Comparison of ENCODE assay signal across 1 cellular context in the genomic region with DNA sequence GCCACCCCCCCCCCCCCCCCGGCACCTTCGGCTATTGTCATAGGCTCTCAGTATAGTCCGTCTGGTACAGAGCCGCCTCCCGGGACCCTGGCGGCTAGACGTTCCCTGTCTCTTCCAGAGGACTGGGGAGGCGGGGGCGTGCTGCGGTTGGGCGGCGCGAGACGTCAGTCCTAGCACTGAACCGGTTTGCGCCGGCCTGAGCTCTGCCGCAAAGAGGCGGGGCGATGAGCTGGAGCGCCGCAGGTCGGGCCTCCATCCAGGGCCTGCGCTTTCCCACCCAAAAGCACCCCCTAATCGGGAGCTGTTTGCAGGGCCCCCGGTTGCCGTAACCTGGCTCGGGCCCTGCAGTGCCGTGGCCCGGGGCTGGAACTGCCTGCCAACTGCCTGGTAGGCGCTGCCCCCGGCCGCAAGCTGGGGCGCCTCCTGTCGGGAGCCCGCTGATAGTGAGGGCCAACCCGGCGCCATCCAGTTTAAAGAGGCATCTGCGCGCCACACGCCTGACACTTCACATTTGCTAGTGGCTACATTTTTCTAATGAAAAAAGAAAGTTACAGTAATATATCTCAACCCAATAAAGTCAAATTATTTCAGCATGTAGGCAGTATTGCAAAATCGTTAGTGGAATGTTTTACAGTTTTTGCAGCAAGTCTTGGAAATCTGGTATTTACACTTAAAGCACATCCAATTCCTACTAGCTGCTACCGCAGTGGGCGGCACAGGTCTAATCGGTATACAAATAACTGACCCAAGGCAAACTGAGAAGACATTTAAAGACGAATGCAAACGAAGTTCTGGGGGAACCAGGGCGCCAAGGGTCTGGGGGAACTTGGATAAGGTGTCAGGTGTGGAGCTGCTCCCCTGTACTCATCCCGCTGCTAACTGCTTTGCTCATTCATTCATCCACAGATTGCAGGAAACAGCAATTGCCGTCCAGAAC.
TF ChIP-seq lines count a peak whose summit lies in the region.

No MANE protein-coding gene starts in this region.

TF ChIP-seq in K562, 482 proteins besides CTCF, POLR2A, EP300 and RAD21 (continued from another document and continues in another):
- TF ChIP-seq, protein P1, sequence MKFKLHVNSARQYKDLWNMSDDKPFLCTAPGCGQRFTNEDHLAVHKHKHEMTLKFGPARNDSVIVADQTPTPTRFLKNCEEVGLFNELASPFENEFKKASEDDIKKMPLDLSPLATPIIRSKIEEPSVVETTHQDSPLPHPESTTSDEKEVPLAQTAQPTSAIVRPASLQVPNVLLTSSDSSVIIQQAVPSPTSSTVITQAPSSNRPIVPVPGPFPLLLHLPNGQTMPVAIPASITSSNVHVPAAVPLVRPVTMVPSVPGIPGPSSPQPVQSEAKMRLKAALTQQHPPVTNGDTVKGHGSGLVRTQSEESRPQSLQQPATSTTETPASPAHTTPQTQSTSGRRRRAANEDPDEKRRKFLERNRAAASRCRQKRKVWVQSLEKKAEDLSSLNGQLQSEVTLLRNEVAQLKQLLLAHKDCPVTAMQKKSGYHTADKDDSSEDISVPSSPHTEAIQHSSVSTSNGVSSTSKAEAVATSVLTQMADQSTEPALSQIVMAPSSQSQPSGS (CRISPR knock-in tag; IDR thresholded peaks at IDR 0.05) = no peak
- TF ChIP-seq HDAC3 (IDR thresholded peaks at IDR 0.05; ENCODE audit: borderline replicate concordance, partially characterized antibody) (no peak), SMC3 (conservative IDR thresholded peaks at IDR 0.05; ENCODE audit: insufficient read depth, low read depth, low read length) (no peak), ZNF263 (CRISPR knock-in tag; IDR thresholded peaks at IDR 0.05; ENCODE audit: borderline replicate concordance) (no peak), ZNF140 (CRISPR knock-in tag; IDR thresholded peaks at IDR 0.05) (no peak), ZBED1 (IDR thresholded peaks at IDR 0.05) (no peak), ESRRB (CRISPR knock-in tag; IDR thresholded peaks at IDR 0.05; ENCODE audit: borderline replicate concordance) (no peak), ETV6 (IDR thresholded peaks at IDR 0.05; ENCODE audit: borderline replicate concordance in 1 of 2, low read depth in 2 of 2, low read length in 1 of 2) (no peak), ETV6 (CRISPR knock-in tag; IDR thresholded peaks at IDR 0.05; ENCODE audit: borderline replicate concordance) (no peak), ADNP (tag; IDR thresholded peaks at IDR 0.05) (0 out of 2 replicates have a peak, but pooled peaks have one; percentile 44), ATF7 (IDR thresholded peaks at IDR 0.05) (no peak; the same call in 1 of the 2 replicates), ZNF3 (CRISPR knock-in tag; IDR thresholded peaks at IDR 0.05) (no peak), NR2F6 (CRISPR knock-in tag; IDR thresholded peaks at IDR 0.05) (no peak), KAT2B (IDR thresholded peaks at IDR 0.05; ENCODE audit: low read depth, low read length) (no peak), KLF6 (CRISPR knock-in tag; IDR thresholded peaks at IDR 0.05; ENCODE audit: borderline replicate concordance) (no peak), ZC3H11A (IDR thresholded peaks at IDR 0.05; ENCODE audit: low read depth, low read length) (no peak), SNIP1 (IDR thresholded peaks at IDR 0.05; ENCODE audit: low read depth) (no peak), ZZZ3 (IDR thresholded peaks at IDR 0.05) (0 out of 2 replicates have a peak, but pooled peaks have one; percentile 45), ZNF274 (IDR thresholded peaks at IDR 0.05; ENCODE audit: borderline replicate concordance, low read depth, low read length) (no peak), WHSC1 (IDR thresholded peaks at IDR 0.05; ENCODE audit: low read length) (no peak), HDAC2 (IDR thresholded peaks at IDR 0.05) (peak; percentile 14; the same call in 1 of the 2 replicates), POU5F1 (IDR thresholded peaks at IDR 0.05; ENCODE audit: borderline replicate concordance, low read depth, low read length, partially characterized antibody) (no peak), ZSCAN29 (IDR thresholded peaks at IDR 0.05) (no peak), GATAD2A (IDR thresholded peaks at IDR 0.05) (no peak), PPARD (CRISPR knock-in tag; IDR thresholded peaks at IDR 0.05) (no peak)
- TF ChIP-seq, protein P2, sequence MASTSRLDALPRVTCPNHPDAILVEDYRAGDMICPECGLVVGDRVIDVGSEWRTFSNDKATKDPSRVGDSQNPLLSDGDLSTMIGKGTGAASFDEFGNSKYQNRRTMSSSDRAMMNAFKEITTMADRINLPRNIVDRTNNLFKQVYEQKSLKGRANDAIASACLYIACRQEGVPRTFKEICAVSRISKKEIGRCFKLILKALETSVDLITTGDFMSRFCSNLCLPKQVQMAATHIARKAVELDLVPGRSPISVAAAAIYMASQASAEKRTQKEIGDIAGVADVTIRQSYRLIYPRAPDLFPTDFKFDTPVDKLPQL (IDR thresholded peaks at IDR 0.05; ENCODE audit: extremely low read depth, insufficient read length) = no peak
- TF ChIP-seq, protein P3, sequence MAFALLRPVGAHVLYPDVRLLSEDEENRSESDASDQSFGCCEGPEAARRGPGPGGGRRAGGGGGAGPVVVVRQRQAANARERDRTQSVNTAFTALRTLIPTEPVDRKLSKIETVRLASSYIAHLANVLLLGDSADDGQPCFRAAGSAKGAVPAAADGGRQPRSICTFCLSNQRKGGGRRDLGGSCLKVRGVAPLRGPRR (CRISPR knock-in tag; IDR thresholded peaks at IDR 0.05) = no peak
- TF ChIP-seq, protein P4, sequence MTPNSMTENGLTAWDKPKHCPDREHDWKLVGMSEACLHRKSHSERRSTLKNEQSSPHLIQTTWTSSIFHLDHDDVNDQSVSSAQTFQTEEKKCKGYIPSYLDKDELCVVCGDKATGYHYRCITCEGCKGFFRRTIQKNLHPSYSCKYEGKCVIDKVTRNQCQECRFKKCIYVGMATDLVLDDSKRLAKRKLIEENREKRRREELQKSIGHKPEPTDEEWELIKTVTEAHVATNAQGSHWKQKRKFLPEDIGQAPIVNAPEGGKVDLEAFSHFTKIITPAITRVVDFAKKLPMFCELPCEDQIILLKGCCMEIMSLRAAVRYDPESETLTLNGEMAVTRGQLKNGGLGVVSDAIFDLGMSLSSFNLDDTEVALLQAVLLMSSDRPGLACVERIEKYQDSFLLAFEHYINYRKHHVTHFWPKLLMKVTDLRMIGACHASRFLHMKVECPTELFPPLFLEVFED (CRISPR knock-in tag; conservative IDR thresholded peaks at IDR 0.05) = no peak
- TF ChIP-seq, protein P5, sequence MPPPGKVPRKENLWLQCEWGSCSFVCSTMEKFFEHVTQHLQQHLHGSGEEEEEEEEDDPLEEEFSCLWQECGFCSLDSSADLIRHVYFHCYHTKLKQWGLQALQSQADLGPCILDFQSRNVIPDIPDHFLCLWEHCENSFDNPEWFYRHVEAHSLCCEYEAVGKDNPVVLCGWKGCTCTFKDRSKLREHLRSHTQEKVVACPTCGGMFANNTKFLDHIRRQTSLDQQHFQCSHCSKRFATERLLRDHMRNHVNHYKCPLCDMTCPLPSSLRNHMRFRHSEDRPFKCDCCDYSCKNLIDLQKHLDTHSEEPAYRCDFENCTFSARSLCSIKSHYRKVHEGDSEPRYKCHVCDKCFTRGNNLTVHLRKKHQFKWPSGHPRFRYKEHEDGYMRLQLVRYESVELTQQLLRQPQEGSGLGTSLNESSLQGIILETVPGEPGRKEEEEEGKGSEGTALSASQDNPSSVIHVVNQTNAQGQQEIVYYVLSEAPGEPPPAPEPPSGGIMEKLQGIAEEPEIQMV (tag; conservative IDR thresholded peaks at IDR 0.05; ENCODE audit: low read depth) = no peak
- TF ChIP-seq, protein P6, sequence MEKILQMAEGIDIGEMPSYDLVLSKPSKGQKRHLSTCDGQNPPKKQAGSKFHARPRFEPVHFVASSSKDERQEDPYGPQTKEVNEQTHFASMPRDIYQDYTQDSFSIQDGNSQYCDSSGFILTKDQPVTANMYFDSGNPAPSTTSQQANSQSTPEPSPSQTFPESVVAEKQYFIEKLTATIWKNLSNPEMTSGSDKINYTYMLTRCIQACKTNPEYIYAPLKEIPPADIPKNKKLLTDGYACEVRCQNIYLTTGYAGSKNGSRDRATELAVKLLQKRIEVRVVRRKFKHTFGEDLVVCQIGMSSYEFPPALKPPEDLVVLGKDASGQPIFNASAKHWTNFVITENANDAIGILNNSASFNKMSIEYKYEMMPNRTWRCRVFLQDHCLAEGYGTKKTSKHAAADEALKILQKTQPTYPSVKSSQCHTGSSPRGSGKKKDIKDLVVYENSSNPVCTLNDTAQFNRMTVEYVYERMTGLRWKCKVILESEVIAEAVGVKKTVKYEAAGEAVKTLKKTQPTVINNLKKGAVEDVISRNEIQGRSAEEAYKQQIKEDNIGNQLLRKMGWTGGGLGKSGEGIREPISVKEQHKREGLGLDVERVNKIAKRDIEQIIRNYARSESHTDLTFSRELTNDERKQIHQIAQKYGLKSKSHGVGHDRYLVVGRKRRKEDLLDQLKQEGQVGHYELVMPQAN (IDR thresholded peaks at IDR 0.05; ENCODE audit: borderline replicate concordance) = no peak
- TF ChIP-seq, protein P7, sequence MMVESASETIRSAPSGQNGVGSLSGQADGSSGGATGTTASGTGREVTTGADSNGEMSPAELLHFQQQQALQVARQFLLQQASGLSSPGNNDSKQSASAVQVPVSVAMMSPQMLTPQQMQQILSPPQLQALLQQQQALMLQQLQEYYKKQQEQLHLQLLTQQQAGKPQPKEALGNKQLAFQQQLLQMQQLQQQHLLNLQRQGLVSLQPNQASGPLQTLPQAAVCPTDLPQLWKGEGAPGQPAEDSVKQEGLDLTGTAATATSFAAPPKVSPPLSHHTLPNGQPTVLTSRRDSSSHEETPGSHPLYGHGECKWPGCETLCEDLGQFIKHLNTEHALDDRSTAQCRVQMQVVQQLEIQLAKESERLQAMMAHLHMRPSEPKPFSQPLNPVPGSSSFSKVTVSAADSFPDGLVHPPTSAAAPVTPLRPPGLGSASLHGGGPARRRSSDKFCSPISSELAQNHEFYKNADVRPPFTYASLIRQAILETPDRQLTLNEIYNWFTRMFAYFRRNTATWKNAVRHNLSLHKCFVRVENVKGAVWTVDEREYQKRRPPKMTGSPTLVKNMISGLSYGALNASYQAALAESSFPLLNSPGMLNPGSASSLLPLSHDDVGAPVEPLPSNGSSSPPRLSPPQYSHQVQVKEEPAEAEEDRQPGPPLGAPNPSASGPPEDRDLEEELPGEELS (CRISPR knock-in tag; IDR thresholded peaks at IDR 0.05; ENCODE audit: borderline replicate concordance) = no peak
- TF ChIP-seq, protein P8, sequence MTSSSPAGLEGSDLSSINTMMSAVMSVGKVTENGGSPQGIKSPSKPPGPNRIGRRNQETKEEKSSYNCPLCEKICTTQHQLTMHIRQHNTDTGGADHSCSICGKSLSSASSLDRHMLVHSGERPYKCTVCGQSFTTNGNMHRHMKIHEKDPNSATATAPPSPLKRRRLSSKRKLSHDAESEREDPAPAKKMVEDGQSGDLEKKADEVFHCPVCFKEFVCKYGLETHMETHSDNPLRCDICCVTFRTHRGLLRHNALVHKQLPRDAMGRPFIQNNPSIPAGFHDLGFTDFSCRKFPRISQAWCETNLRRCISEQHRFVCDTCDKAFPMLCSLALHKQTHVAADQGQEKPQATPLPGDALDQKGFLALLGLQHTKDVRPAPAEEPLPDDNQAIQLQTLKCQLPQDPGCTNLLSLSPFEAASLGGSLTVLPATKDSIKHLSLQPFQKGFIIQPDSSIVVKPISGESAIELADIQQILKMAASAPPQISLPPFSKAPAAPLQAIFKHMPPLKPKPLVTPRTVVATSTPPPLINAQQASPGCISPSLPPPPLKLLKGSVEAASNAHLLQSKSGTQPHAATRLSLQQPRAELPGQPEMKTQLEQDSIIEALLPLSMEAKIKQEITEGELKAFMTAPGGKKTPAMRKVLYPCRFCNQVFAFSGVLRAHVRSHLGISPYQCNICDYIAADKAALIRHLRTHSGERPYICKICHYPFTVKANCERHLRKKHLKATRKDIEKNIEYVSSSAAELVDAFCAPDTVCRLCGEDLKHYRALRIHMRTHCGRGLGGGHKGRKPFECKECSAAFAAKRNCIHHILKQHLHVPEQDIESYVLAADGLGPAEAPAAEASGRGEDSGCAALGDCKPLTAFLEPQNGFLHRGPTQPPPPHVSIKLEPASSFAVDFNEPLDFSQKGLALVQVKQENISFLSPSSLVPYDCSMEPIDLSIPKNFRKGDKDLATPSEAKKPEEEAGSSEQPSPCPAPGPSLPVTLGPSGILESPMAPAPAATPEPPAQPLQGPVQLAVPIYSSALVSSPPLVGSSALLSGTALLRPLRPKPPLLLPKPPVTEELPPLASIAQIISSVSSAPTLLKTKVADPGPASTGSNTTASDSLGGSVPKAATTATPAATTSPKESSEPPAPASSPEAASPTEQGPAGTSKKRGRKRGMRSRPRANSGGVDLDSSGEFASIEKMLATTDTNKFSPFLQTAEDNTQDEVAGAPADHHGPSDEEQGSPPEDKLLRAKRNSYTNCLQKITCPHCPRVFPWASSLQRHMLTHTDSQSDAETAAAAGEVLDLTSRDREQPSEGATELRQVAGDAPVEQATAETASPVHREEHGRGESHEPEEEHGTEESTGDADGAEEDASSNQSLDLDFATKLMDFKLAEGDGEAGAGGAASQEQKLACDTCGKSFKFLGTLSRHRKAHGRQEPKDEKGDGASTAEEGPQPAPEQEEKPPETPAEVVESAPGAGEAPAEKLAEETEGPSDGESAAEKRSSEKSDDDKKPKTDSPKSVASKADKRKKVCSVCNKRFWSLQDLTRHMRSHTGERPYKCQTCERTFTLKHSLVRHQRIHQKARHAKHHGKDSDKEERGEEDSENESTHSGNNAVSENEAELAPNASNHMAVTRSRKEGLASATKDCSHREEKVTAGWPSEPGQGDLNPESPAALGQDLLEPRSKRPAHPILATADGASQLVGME (CRISPR knock-in tag; IDR thresholded peaks at IDR 0.05) = 0 out of 2 replicates have a peak, but pooled peaks have one; percentile 19
- TF ChIP-seq, protein P9, sequence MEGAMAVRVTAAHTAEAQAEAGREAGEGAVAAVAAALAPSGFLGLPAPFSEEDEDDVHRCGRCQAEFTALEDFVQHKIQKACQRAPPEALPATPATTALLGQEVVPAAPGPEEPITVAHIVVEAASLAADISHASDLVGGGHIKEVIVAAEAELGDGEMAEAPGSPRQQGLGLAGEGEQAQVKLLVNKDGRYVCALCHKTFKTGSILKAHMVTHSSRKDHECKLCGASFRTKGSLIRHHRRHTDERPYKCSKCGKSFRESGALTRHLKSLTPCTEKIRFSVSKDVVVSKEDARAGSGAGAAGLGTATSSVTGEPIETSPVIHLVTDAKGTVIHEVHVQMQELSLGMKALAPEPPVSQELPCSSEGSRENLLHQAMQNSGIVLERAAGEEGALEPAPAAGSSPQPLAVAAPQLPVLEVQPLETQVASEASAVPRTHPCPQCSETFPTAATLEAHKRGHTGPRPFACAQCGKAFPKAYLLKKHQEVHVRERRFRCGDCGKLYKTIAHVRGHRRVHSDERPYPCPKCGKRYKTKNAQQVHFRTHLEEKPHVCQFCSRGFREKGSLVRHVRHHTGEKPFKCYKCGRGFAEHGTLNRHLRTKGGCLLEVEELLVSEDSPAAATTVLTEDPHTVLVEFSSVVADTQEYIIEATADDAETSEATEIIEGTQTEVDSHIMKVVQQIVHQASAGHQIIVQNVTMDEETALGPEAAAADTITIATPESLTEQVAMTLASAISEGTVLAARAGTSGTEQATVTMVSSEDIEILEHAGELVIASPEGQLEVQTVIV (CRISPR knock-in tag; IDR thresholded peaks at IDR 0.05; ENCODE audit: borderline replicate concordance) = no peak
- TF ChIP-seq, protein P10, sequence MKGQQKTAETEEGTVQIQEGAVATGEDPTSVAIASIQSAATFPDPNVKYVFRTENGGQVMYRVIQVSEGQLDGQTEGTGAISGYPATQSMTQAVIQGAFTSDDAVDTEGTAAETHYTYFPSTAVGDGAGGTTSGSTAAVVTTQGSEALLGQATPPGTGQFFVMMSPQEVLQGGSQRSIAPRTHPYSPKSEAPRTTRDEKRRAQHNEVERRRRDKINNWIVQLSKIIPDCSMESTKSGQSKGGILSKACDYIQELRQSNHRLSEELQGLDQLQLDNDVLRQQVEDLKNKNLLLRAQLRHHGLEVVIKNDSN (CRISPR knock-in tag; IDR thresholded peaks at IDR 0.05) = no peak
